ENCODE assay signal across 26 cellular contexts in genomic region chrX:39556056-39556455, GRCh38.
"Had no signal": no experiment of that assay in that cellular context is flagged by ENCODE, and none has a peak within 500 bp of the region (broad histone marks: within the 10 kb centered on the region; RNA-seq: fewer than 3 reads in every experiment).

No MANE protein-coding gene starts in this region.

- H3K27ac ChIP-seq: ascending aorta, brain microvascular endothelial cell, gastroesophageal sphincter, hepatocyte, left lung, lower lobe of right lung, testis, transverse colon had no signal

- H3K4me2 ChIP-seq: hepatocyte had no signal

- H3K79me2 ChIP-seq: hepatocyte had no signal

- H3K9me3 ChIP-seq: ascending aorta, gastroesophageal sphincter, left lung, lower lobe of right lung, mucosa of descending colon, testis, transverse colon had no signal

- H3K4me1 ChIP-seq: ascending aorta, gastroesophageal sphincter, left lung, lower lobe of right lung, testis, transverse colon had no signal

- H3K4me3 Mint-ChIP-seq: activated naive CD4-positive, alpha-beta T cell treated with anti-CD3 and anti-CD28 coated beads, Interleukin-2, amount 10 ng/mL, durations not matched to agents 7 days and 5 days; activated naive CD8-positive, alpha-beta T cell treated with anti-CD3 and anti-CD28 coated beads, Interleukin-2, amount 10 ng/mL, durations not matched to agents 7 days and 5 days; activated T-cell treated with anti-CD3 and anti-CD28 coated beads, Interleukin-2, amount 50 U/mL, for 24 hours; effector memory CD8-positive, alpha-beta T cell; natural killer cell treated with Interleukin-12 subunit alpha and Interleukin-12 subunit beta and Interleukin-15 and Interleukin-18, amount 100 ng/mL, for 72 hours had no signal

- H2AFZ ChIP-seq: hepatocyte had no signal

- H3K4me1 Mint-ChIP-seq: activated naive CD4-positive, alpha-beta T cell treated with anti-CD3 and anti-CD28 coated beads, Interleukin-2, amount 10 ng/mL, durations not matched to agents 7 days and 5 days; activated naive CD8-positive, alpha-beta T cell treated with anti-CD3 and anti-CD28 coated beads, Interleukin-2, amount 10 ng/mL, durations not matched to agents 7 days and 5 days had no signal

- H3K9me3 Mint-ChIP-seq: natural killer cell treated with Interleukin-12 subunit alpha and Interleukin-12 subunit beta and Interleukin-15 and Interleukin-18, amount 100 ng/mL, for 72 hours had no signal

- H3K4me3 ChIP-seq: ascending aorta, gastroesophageal sphincter, hepatocyte, left lung, lower lobe of right lung, mucosa of descending colon, testis, transverse colon had no signal

- DNase-seq: activated CD4-positive, alpha-beta T cell treated with anti-CD3 and anti-CD28 coated beads for 4 hours; activated CD4-positive, alpha-beta T cell treated with anti-CD3 and anti-CD28 coated beads, Interleukin-2, amount 50 U/mL, for 4 hours; activated CD8-positive, alpha-beta memory T cell treated with anti-CD3 and anti-CD28 coated beads, Interleukin-2, amount 50 U/mL, for 48 hours; activated gamma-delta T cell; activated naive CD4-positive, alpha-beta T cell treated with anti-CD3 and anti-CD28 coated beads, Interleukin-2, amount 10 ng/mL, durations not matched to agents 7 days and 5 days; activated naive CD8-positive, alpha-beta T cell treated with anti-CD3 and anti-CD28 coated beads, Interleukin-2, amount 10 ng/mL, durations not matched to agents 7 days and 5 days; activated T-cell treated with anti-CD3 and anti-CD28 coated beads, Interleukin-2, amount 50 U/mL, for 24 hours; brain microvascular endothelial cell; cortex of kidney; effector memory CD8-positive, alpha-beta T cell; kidney glomerular epithelial cell; left lung; lower lobe of right lung; mucosa of descending colon; posterior cingulate gyrus; right cardiac atrium; stimulated activated CD4-positive, alpha-beta T cell treated with anti-CD3 and anti-CD28 coated beads, Interleukin-2, amount 100 ng/mL, for 48 hours; stimulated activated naive CD4-positive, alpha-beta T cell treated with Interleukin-2 at 50 U/mL for 16 hours; testis; transverse colon had no signal

- H3K27ac Mint-ChIP-seq: activated naive CD4-positive, alpha-beta T cell treated with anti-CD3 and anti-CD28 coated beads, Interleukin-2, amount 10 ng/mL, durations not matched to agents 7 days and 5 days; activated naive CD8-positive, alpha-beta T cell treated with anti-CD3 and anti-CD28 coated beads, Interleukin-2, amount 10 ng/mL, durations not matched to agents 7 days and 5 days; activated T-cell treated with anti-CD3 and anti-CD28 coated beads, Interleukin-2, amount 50 U/mL, for 24 hours; effector memory CD8-positive, alpha-beta T cell; natural killer cell treated with Interleukin-12 subunit alpha and Interleukin-12 subunit beta and Interleukin-15 and Interleukin-18, amount 100 ng/mL, for 72 hours had no signal

- H3K36me3 Mint-ChIP-seq: activated naive CD4-positive, alpha-beta T cell treated with anti-CD3 and anti-CD28 coated beads, Interleukin-2, amount 10 ng/mL, durations not matched to agents 7 days and 5 days; activated naive CD8-positive, alpha-beta T cell treated with anti-CD3 and anti-CD28 coated beads, Interleukin-2, amount 10 ng/mL, durations not matched to agents 7 days and 5 days; natural killer cell treated with Interleukin-12 subunit alpha and Interleukin-12 subunit beta and Interleukin-15 and Interleukin-18, amount 100 ng/mL, for 72 hours had no signal

- H3K27me3 Mint-ChIP-seq: activated naive CD8-positive, alpha-beta T cell treated with anti-CD3 and anti-CD28 coated beads, Interleukin-2, amount 10 ng/mL, durations not matched to agents 7 days and 5 days had no signal

- FAIRE-seq: endothelial cell of umbilical vein, urothelium cell line had no signal

- H3K27me3 ChIP-seq: ascending aorta, brain microvascular endothelial cell, gastroesophageal sphincter, hepatocyte, left lung, testis, transverse colon had no signal

- ATAC-seq: effector memory CD8-positive, alpha-beta T cell; gastroesophageal sphincter; left lung; lower lobe of right lung; mucosa of descending colon; natural killer cell treated with Interleukin-12 subunit alpha and Interleukin-12 subunit beta and Interleukin-15 and Interleukin-18, amount 100 ng/mL, for 72 hours; right cardiac atrium had no signal

- H3K36me3 ChIP-seq: ascending aorta, brain microvascular endothelial cell, gastroesophageal sphincter, left lung, lower lobe of right lung, transverse colon had no signal
